In the genomic region with DNA sequence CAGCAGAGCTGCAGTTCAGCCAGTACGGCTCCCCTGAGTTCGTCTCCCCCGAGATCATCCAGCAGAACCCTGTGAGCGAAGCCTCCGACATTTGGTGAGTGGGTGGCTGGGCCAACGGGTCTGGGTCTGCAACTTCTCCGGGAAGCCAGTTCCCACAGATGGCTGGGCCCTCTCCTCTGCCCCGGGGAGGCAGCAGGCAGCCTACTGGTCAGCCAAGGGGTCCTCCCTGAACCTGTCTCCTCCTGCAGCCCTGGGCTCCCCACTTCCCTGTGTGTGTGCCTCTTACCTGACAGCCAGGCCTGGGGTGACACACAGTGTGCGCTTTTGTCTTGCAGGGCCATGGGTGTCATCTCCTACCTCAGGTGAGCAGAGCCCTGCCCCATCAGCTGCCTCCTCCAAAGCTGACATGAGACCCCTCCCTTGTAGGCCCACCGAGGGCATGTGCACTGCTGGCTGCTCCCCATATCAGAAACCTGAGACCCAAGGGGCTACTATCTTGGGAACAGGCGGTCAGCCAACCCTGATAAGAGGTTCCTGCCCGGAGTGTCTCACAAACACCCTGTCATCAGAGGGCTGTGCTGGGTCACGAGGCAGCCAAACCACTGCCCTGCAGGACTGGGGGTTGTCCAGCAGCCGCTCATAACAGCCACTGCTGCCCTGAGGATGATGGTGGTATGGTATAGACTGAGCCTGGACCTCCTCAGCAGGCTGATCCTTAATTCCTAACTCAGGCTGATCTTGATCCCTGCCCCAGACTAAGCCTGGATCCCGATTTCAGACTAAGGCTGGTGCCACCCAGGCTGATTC, we compare ENCODE assay signal across 1 cellular context.
TF ChIP-seq lines count a peak whose summit lies in the region.

No MANE protein-coding gene starts in this region.

TF ChIP-seq in HepG2, 621 proteins besides CTCF, POLR2A, EP300 and RAD21:
- TF ChIP-seq HOXA7 (CRISPR knock-in tag; IDR thresholded peaks at IDR 0.05), result no peak
- TF ChIP-seq ZNF121 (CRISPR knock-in tag; IDR thresholded peaks at IDR 0.05), result no peak
- TF ChIP-seq KLF16 (CRISPR knock-in tag; IDR thresholded peaks at IDR 0.05), result no peak
- TF ChIP-seq ZFP37 (CRISPR knock-in tag; IDR thresholded peaks at IDR 0.05; ENCODE audit: borderline replicate concordance), result no peak
- no peak for TF ChIP-seq KLF11 (CRISPR knock-in tag; IDR thresholded peaks at IDR 0.05)
- no peak for TF ChIP-seq NR2F1 (CRISPR knock-in tag; IDR thresholded peaks at IDR 0.05)
- TF ChIP-seq THRA (CRISPR knock-in tag; IDR thresholded peaks at IDR 0.05; ENCODE audit: borderline replicate concordance), result no peak
- TF ChIP-seq, protein P1, sequence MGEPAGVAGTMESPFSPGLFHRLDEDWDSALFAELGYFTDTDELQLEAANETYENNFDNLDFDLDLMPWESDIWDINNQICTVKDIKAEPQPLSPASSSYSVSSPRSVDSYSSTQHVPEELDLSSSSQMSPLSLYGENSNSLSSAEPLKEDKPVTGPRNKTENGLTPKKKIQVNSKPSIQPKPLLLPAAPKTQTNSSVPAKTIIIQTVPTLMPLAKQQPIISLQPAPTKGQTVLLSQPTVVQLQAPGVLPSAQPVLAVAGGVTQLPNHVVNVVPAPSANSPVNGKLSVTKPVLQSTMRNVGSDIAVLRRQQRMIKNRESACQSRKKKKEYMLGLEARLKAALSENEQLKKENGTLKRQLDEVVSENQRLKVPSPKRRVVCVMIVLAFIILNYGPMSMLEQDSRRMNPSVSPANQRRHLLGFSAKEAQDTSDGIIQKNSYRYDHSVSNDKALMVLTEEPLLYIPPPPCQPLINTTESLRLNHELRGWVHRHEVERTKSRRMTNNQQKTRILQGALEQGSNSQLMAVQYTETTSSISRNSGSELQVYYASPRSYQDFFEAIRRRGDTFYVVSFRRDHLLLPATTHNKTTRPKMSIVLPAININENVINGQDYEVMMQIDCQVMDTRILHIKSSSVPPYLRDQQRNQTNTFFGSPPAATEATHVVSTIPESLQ (CRISPR knock-in tag; conservative IDR thresholded peaks at IDR 0.05), result no peak
- TF ChIP-seq ZNF570 (CRISPR knock-in tag; IDR thresholded peaks at IDR 0.05; ENCODE audit: borderline replicate concordance), result no peak
- no peak for TF ChIP-seq CAMTA2 (CRISPR knock-in tag; IDR thresholded peaks at IDR 0.05; ENCODE audit: borderline replicate concordance)
- TF ChIP-seq CSRNP1 (CRISPR knock-in tag; IDR thresholded peaks at IDR 0.05), result no peak
- TF ChIP-seq, protein P2, sequence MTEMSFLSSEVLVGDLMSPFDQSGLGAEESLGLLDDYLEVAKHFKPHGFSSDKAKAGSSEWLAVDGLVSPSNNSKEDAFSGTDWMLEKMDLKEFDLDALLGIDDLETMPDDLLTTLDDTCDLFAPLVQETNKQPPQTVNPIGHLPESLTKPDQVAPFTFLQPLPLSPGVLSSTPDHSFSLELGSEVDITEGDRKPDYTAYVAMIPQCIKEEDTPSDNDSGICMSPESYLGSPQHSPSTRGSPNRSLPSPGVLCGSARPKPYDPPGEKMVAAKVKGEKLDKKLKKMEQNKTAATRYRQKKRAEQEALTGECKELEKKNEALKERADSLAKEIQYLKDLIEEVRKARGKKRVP (CRISPR knock-in tag; IDR thresholded peaks at IDR 0.05), result no peak
- TF ChIP-seq ZFP90 (CRISPR knock-in tag; IDR thresholded peaks at IDR 0.05; ENCODE audit: borderline replicate concordance), result no peak
- TF ChIP-seq ATM (IDR thresholded peaks at IDR 0.05; ENCODE audit: borderline replicate concordance), result no peak
- no peak for TF ChIP-seq BORCS8-MEF2B (CRISPR knock-in tag; IDR thresholded peaks at IDR 0.05)
- no peak for TF ChIP-seq ZNF264 (CRISPR knock-in tag; IDR thresholded peaks at IDR 0.05)
